In the genomic region with DNA sequence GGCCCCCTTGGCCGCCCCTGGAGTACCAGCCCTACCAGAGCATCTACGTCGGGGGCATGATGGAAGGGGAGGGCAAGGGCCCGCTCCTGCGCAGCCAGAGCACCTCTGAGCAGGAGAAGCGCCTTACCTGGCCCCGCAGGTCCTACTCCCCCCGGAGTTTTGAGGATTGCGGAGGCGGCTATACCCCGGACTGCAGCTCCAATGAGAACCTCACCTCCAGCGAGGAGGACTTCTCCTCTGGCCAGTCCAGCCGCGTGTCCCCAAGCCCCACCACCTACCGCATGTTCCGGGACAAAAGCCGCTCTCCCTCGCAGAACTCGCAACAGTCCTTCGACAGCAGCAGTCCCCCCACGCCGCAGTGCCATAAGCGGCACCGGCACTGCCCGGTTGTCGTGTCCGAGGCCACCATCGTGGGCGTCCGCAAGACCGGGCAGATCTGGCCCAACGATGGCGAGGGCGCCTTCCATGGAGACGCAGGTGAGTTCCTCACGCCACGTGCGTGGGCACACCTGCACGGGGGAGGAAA, we compare ENCODE assay signal across 1 cellular context.
A peak's percentile ranks its signal among the peaks of the same experiment; 100 is the strongest.
TF ChIP-seq lines count a peak whose summit lies in the region.

No MANE protein-coding gene starts in this region.

TF ChIP-seq in GM12878, 131 proteins besides CTCF, POLR2A, EP300 and RAD21:
- TF ChIP-seq ZSCAN29 (IDR thresholded peaks at IDR 0.05) (no peak), CHD4 (IDR thresholded peaks at IDR 0.05) (no peak), BHLHE40 (IDR thresholded peaks at IDR 0.05; ENCODE audit: borderline replicate concordance in 1 of 2, low read depth in 2 of 2, low read length in 1 of 2) (peak in 1 of 2 experiments; percentile 35; a peak in 1 of 4 replicates)
